Comparison of ENCODE assay signal across 26 cellular contexts in the genomic region with DNA sequence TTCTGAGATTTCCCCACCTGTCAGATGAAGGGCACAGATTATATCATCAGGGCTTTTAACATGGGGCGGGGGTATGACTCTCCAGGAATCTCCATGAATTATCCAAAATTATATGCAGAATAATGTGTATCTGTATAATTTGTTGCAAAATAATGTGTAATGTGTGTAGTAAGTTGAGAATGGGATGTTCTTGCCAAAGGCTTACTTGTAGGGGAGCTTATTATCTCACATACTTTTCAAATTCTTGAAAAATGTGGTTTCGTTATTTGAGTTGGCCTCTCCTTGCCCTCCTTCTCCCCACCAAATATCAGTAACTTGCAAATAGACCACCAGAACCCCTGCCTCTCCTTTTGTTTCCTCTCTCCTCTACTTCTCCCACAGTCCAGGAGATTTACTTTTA.
"Had no signal": no experiment of that assay in that cellular context is flagged by ENCODE, and none has a peak within 500 bp of the region (broad histone marks: within the 10 kb centered on the region; RNA-seq: fewer than 3 reads in every experiment).

No MANE protein-coding gene starts in this region.

- H3K9me3 Mint-ChIP-seq: activated naive CD4-positive, alpha-beta T cell treated with anti-CD3 and anti-CD28 coated beads, Interleukin-2, amount 50 U/mL, for 72 hours; activated naive CD8-positive, alpha-beta T cell treated with anti-CD3 and anti-CD28 coated beads, Interleukin-2, amount 50 U/mL, for 24 hours; activated T-cell treated with anti-CD3 and anti-CD28 coated beads, Interleukin-2, amount 50 U/mL, for 24 hours; activated T-helper 1 cell treated with anti-CD3 and anti-CD28 coated beads, Interleukin-12 subunit alpha, Interleukin-12 subunit beta, Interleukin-2, Interleukin-4 antibody, amounts not matched to agents 30 ng/mL and 10 ng/mL and 1 ng/mL, durations not matched to agents 14 hours and 24 hours and 36 hours; WTC11 had no signal

- ATAC-seq: activated CD8-positive, alpha-beta memory T cell treated with anti-CD3 and anti-CD28 coated beads, Interleukin-2, amount 10 ng/mL, durations not matched to agents 7 days and 5 days; activated naive CD4-positive, alpha-beta T cell treated with anti-CD3 and anti-CD28 coated beads, Interleukin-2, amount 50 U/mL, for 72 hours; activated naive CD8-positive, alpha-beta T cell treated with anti-CD3 and anti-CD28 coated beads, Interleukin-2, amount 50 U/mL, for 24 hours; Panc1; T-helper 17 cell; WTC11 had no signal

- H3K27me3 ChIP-seq: SJSA1 had no signal

- DNase-seq: activated CD4-positive, alpha-beta T cell treated with anti-CD3 and anti-CD28 coated beads for 48 hours; activated CD4-positive, alpha-beta T cell treated with anti-CD3 and anti-CD28 coated beads, Interleukin-2, amount 50 U/mL, for 48 hours; activated CD4-positive, CD25-positive, alpha-beta regulatory T cell treated with anti-CD3 and anti-CD28 coated beads, Interleukin-2, amount 50 U/mL, for 72 hours; activated CD8-positive, alpha-beta memory T cell treated with anti-CD3 and anti-CD28 coated beads, Interleukin-2, amount 10 ng/mL, durations not matched to agents 7 days and 5 days; activated effector memory CD4-positive, alpha-beta T cell treated with Interleukin-2 at 50 U/mL for 16 hours; activated naive CD4-positive, alpha-beta T cell treated with Interleukin-2 at 50 U/mL for 16 hours; activated naive CD8-positive, alpha-beta T cell treated with anti-CD3 and anti-CD28 coated beads, Interleukin-2, amount 50 U/mL, for 24 hours; activated T-cell treated with anti-CD3 and anti-CD28 coated beads, Interleukin-2, amount 50 U/mL, for 24 hours; caudate nucleus; NCI-H1048; NCI-H146; NCI-H187 treated with DMSO at 0.1 percent for 48 hours; NCI-H2081 treated with DMSO at 0.1 percent for 48 hours; NCI-H2171; NCI-H226; NCI-H526 treated with DMSO at 0.1 percent for 48 hours; NCI-H82; SHP77; T-helper 17 cell; T-helper 9 cell had no signal

- H3K4me3 Mint-ChIP-seq: activated CD8-positive, alpha-beta memory T cell treated with anti-CD3 and anti-CD28 coated beads, Interleukin-2, amount 10 ng/mL, durations not matched to agents 7 days and 5 days; activated naive CD8-positive, alpha-beta T cell treated with anti-CD3 and anti-CD28 coated beads, Interleukin-2, amount 50 U/mL, for 24 hours; activated T-cell treated with anti-CD3 and anti-CD28 coated beads, Interleukin-2, amount 50 U/mL, for 24 hours; activated T-helper 1 cell treated with anti-CD3 and anti-CD28 coated beads, Interleukin-12 subunit alpha, Interleukin-12 subunit beta, Interleukin-2, Interleukin-4 antibody, amounts not matched to agents 30 ng/mL and 10 ng/mL and 1 ng/mL, durations not matched to agents 14 hours and 24 hours and 36 hours; T-helper 17 cell; WTC11 had no signal

- H3K27ac ChIP-seq: RWPE1, SJSA1 had no signal

- H3K4me1 ChIP-seq: SJSA1 had no signal

- H3K4me1 Mint-ChIP-seq: activated CD8-positive, alpha-beta memory T cell treated with anti-CD3 and anti-CD28 coated beads, Interleukin-2, amount 10 ng/mL, durations not matched to agents 7 days and 5 days had no signal

- H3K9me3 ChIP-seq: SJSA1 had no signal

- H3K27ac Mint-ChIP-seq: activated CD8-positive, alpha-beta memory T cell treated with anti-CD3 and anti-CD28 coated beads, Interleukin-2, amount 10 ng/mL, durations not matched to agents 7 days and 5 days; activated naive CD4-positive, alpha-beta T cell treated with anti-CD3 and anti-CD28 coated beads, Interleukin-2, amount 50 U/mL, for 72 hours; activated naive CD8-positive, alpha-beta T cell treated with anti-CD3 and anti-CD28 coated beads, Interleukin-2, amount 50 U/mL, for 24 hours; activated T-cell treated with anti-CD3 and anti-CD28 coated beads, Interleukin-2, amount 50 U/mL, for 24 hours; activated T-helper 1 cell treated with anti-CD3 and anti-CD28 coated beads, Interleukin-12 subunit alpha, Interleukin-12 subunit beta, Interleukin-2, Interleukin-4 antibody, amounts not matched to agents 30 ng/mL and 10 ng/mL and 1 ng/mL, durations not matched to agents 14 hours and 24 hours and 36 hours; T-helper 17 cell; WTC11 had no signal

- H3K4me3 ChIP-seq: SJSA1 had no signal

- H3K27me3 Mint-ChIP-seq: activated CD8-positive, alpha-beta memory T cell treated with anti-CD3 and anti-CD28 coated beads, Interleukin-2, amount 10 ng/mL, durations not matched to agents 7 days and 5 days; activated naive CD8-positive, alpha-beta T cell treated with anti-CD3 and anti-CD28 coated beads, Interleukin-2, amount 50 U/mL, for 24 hours; activated T-cell treated with anti-CD3 and anti-CD28 coated beads, Interleukin-2, amount 50 U/mL, for 24 hours; T-helper 17 cell had no signal
